In genomic region chr10:128068398-128069285, GRCh38 we compare ENCODE assay signal across 12 cellular contexts. TPM values are rescaled to one million over a fixed set of nuclear protein-coding genes. Genes with fewer than 3 reads are reported as not detected.
A peak's percentile ranks its signal among the peaks of the same experiment; 100 is the strongest.
DNase-seq lines count a peak whose midpoint lies in the region; ATAC-seq, FAIRE-seq and TF ChIP-seq lines count a peak whose summit lies in the region.
"Had no signal": no experiment of that assay in that cellular context is flagged by ENCODE, and none has a peak within 500 bp of the region (broad histone marks: within the 10 kb centered on the region; RNA-seq: fewer than 3 reads in every experiment).

No MANE protein-coding gene starts in this region.

- peaks cover 4% of the 10 kb centered on the region for H3K9me3 Mint-ChIP-seq in activated CD8-positive, alpha-beta memory T cell treated with anti-CD3 and anti-CD28 coated beads, Interleukin-2, amount 10 ng/mL, durations not matched to agents 7 days and 5 days (ENCODE audit: low read depth)
- H3K9me3 Mint-ChIP-seq: activated T-cell treated with anti-CD3 and anti-CD28 coated beads, Interleukin-2, amount 50 U/mL, for 24 hours; mesothelial cell of epicardium had no signal

- TF ChIP-seq CTCF in GM12878 (IDR thresholded peaks at IDR 0.05 in 2 of 3, conservative IDR thresholded peaks at IDR 0.05 in 1 of 3; ENCODE audit: control insufficient read depth in 2 of 3, extremely low read depth in 1 of 3, insufficient read depth in 1 of 3, low read depth in 3 of 3, low read length in 3 of 3) (no peak), sigmoid colon (IDR thresholded peaks at IDR 0.05) (no peak), PC-3 (conservative IDR thresholded peaks at IDR 0.05; ENCODE audit: low read depth, low read length) (no peak), stomach (IDR thresholded peaks at IDR 0.05) (no peak)

- DNase-seq in activated CD8-positive, alpha-beta memory T cell treated with anti-CD3 and anti-CD28 coated beads, Interleukin-2, amount 10 ng/mL, durations not matched to agents 7 days and 5 days = no peak
- no peak for DNase-seq in activated CD8-positive, alpha-beta memory T cell treated with anti-CD3 and anti-CD28 coated beads for 24 hours
- DNase-seq in GM12878 (ENCODE audit: low read depth, low spot score) (no peak), sigmoid colon (peak; percentile 64), PC-3 (no peak), NCI-H2081 (lab: John Stamatoyannopoulos, UW) (no peak), stomach (no peak)

- TF ChIP-seq POLR2A in GM12878 (IDR thresholded peaks at IDR 0.05; ENCODE audit: low read depth, low read length) = no peak
- TF ChIP-seq POLR2A in sigmoid colon (IDR thresholded peaks at IDR 0.05) = no peak
- TF ChIP-seq POLR2A in stomach (IDR thresholded peaks at IDR 0.05) = no peak

- SMC1A ChIA-PET in GM12878 (lab: Charles Lee; ENCODE audit: uncharacterized antibody, unreplicated experiment) = interaction anchor here (0.6 to 5.5 kb wide), 17 partner anchors 8 to 504 kb away, joined by 3 to 128 read pairs (median 4); no protein-coding TSS in a partner anchor

- H3K4me2 ChIP-seq in GM12878 (ENCODE audit: control insufficient read depth, insufficient read depth) (no peak overlapping the region), PC-3 (ENCODE audit: low read length) (no peak overlapping the region)

- H3F3A ChIP-seq in PC-3 (ENCODE audit: low read length, unreplicated experiment) = no peaks in the 10 kb centered on the region

- no peak for TF ChIP-seq RAD21 in GM12878 (IDR thresholded peaks at IDR 0.05; ENCODE audit: insufficient read depth, low read depth, low read length)

- CTCF ChIA-PET in activated CD8-positive, alpha-beta memory T cell treated with anti-CD3 and anti-CD28 coated beads, Interleukin-2, amount 10 ng/mL, durations not matched to agents 7 days and 5 days (lab: Charles Lee) = interaction anchor here (0.7 to 8.1 kb wide), 40 partner anchors 8 to 189 kb away, joined by 3 to 185 read pairs (median 4); partner anchors contain the start of gene PTPRE
- CTCF ChIA-PET in GM12878 (lab: Yijun Ruan, JAX) = interaction anchor here (0.5 to 9.4 kb wide), 31 partner anchors 10 to 353 kb away, joined by 3 to 277 read pairs (median 4); no protein-coding TSS in a partner anchor
- CTCF ChIA-PET in PC-3 (lab: Charles Lee) = interaction anchor here (0.5 to 1.4 kb wide), 6 partner anchors 21 to 162 kb away, joined by 3 to 15 read pairs (median 5); partner anchors contain the start of gene PTPRE

- FAIRE-seq in GM12878 (lab: Jason Lieb, UNC) = no peak

- in situ Hi-C loops in GM12878 (cut with MboI) = no loop called here

- no TSS peak for BruUV-seq in GM12878 (replicated peaks; lab: Mats Ljungman, UMichigan)
- BruUV-seq in PC-3 (replicated peaks; lab: Mats Ljungman, UMichigan) = no TSS peak

- H3K4me1 ChIP-seq in GM12878 (ENCODE audit: control insufficient read depth, insufficient read depth, low read length) = peaks cover 20% of the 10 kb centered on the region
- peaks cover 0 to 19% (median 7%) of the 10 kb centered on the region in 4 donors for H3K4me1 ChIP-seq in sigmoid colon
- H3K4me1 ChIP-seq in PC-3 (ENCODE audit: insufficient read depth, low read length) = no peaks in the 10 kb centered on the region
- peaks cover 6 to 25% (median 12%) of the 10 kb centered on the region in 4 donors for H3K4me1 ChIP-seq in stomach
- H3K4me1 ChIP-seq: HAP-1 had no signal

- H3K27me3 ChIP-seq in GM12878 (replicated peaks in 1 of 2; ENCODE audit: control insufficient read depth in 2 of 2, insufficient read depth in 2 of 2, low read length in 1 of 2) (no peaks in the 10 kb centered on the region), sigmoid colon (no peaks in the 10 kb centered on the region), PC-3 (ENCODE audit: low read length) (no peaks in the 10 kb centered on the region), stomach (no peaks in the 10 kb centered on the region)
- H3K27me3 ChIP-seq: tibial nerve had no signal

- TF ChIP-seq EP300 in GM12878 (IDR thresholded peaks at IDR 0.05; ENCODE audit: borderline replicate concordance in 1 of 2, control insufficient read depth in 1 of 2, low read depth in 2 of 2, low read length in 2 of 2) (no peak), sigmoid colon (IDR thresholded peaks at IDR 0.05) (no peak), stomach (IDR thresholded peaks at IDR 0.05) (no peak)

- H3K4me3 ChIP-seq in GM12878 (no peak overlapping the region), sigmoid colon (no peak overlapping the region), PC-3 (ENCODE audit: low read length) (no peak overlapping the region), stomach (no peak overlapping the region)
- H3K4me3 ChIP-seq: HAP-1, tibial nerve had no signal

- H3K36me3 ChIP-seq in GM12878 (ENCODE audit: control insufficient read depth in 2 of 2, insufficient read depth in 2 of 2, low read length in 1 of 2) = peaks cover 0 to 13% of the 10 kb centered on the region in 2 experiments; a peak in 3 of 4 replicates
- peaks cover 0 to 42% (median 3%) of the 10 kb centered on the region in 4 donors for H3K36me3 ChIP-seq in sigmoid colon
- no peaks in the 10 kb centered on the region for H3K36me3 ChIP-seq in PC-3 (ENCODE audit: low read depth, low read length)
- peaks cover 21 to 86% (median 72%) of the 10 kb centered on the region in 4 donors for H3K36me3 ChIP-seq in stomach
- H3K36me3 ChIP-seq: HAP-1 had no signal

- WGBS in GM12878 (ENCODE audit: insufficient coverage, insufficient replicate concordance, low lambda C conversion rate, missing lambda C conversion rate) = 78% methylated on average over 19 of the region's 19 CpGs
- 88 to 91% methylated on average over 19 of the region's 19 CpGs for WGBS in sigmoid colon, 2 donors
- 88 to 93% (median 90%) methylated on average over 5 to 19 of the region's 19 CpGs for WGBS in stomach, 5 donors

- no peaks in the 10 kb centered on the region for H3K27me3 Mint-ChIP-seq in activated CD8-positive, alpha-beta memory T cell treated with anti-CD3 and anti-CD28 coated beads, Interleukin-2, amount 10 ng/mL, durations not matched to agents 7 days and 5 days
- H3K27me3 Mint-ChIP-seq: activated T-cell treated with anti-CD3 and anti-CD28 coated beads, Interleukin-2, amount 50 U/mL, for 24 hours had no signal

- no peaks in the 10 kb centered on the region for H3K9me2 ChIP-seq in PC-3 (replicated peaks; ENCODE audit: low read length)

- RAD21 ChIA-PET in GM12878 (lab: Charles Lee; ENCODE audit: unreplicated experiment) = interaction anchor here (0.8 to 2.4 kb wide), 17 partner anchors 10 to 353 kb away, joined by 3 to 103 read pairs (median 5); no protein-coding TSS in a partner anchor

- no peak overlapping the region for H3K9ac ChIP-seq in GM12878 (ENCODE audit: control insufficient read depth, insufficient read depth, low read length)
- H3K9ac ChIP-seq in PC-3 (ENCODE audit: low read length) = no peak overlapping the region

- H3K79me2 ChIP-seq in GM12878 (ENCODE audit: control insufficient read depth, insufficient read depth, low read length) (no peaks in the 10 kb centered on the region), PC-3 (ENCODE audit: low read length) (no peaks in the 10 kb centered on the region)

- H3K4me1 Mint-ChIP-seq in activated CD8-positive, alpha-beta memory T cell treated with anti-CD3 and anti-CD28 coated beads, Interleukin-2, amount 10 ng/mL, durations not matched to agents 7 days and 5 days = peaks cover 41% of the 10 kb centered on the region
- H3K4me1 Mint-ChIP-seq: mesothelial cell of epicardium had no signal

- peaks cover 37% of the 10 kb centered on the region for H3K36me3 Mint-ChIP-seq in activated CD8-positive, alpha-beta memory T cell treated with anti-CD3 and anti-CD28 coated beads, Interleukin-2, amount 10 ng/mL, durations not matched to agents 7 days and 5 days
- H3K36me3 Mint-ChIP-seq: mesothelial cell of epicardium had no signal

- H3K27ac ChIP-seq in GM12878 (ENCODE audit: control insufficient read depth, insufficient read depth) = no peak overlapping the region
- no peak overlapping the region for H3K27ac ChIP-seq in sigmoid colon
- H3K27ac ChIP-seq in PC-3 (ENCODE audit: low read length) = no peak overlapping the region
- no peak overlapping the region for H3K27ac ChIP-seq in stomach
- H3K27ac ChIP-seq: tibial nerve had no signal

- intact Hi-C loops in GM12878 (cut with micrococcal nuclease; ENCODE audit: unreplicated experiment) = loop anchor here (1.0 to 2.0 kb wide), 5 partner anchors 33 to 352 kb away; no protein-coding TSS in a partner anchor
- intact Hi-C loops in sigmoid colon (cut with DNase I) = loop anchor here (2.0 kb wide), 1 partner anchor 162 kb away; the partner anchor contains the start of gene PTPRE
- intact Hi-C loops in PC-3 (cut with micrococcal nuclease) = loop anchor here (1.0 to 5.0 kb wide), 4 partner anchors 33 to 351 kb away; partner anchors contain the start of gene PTPRE
- intact Hi-C loops in stomach (cut with DNase I; ENCODE audit: low total_unique reads) = no loop called here

- no peak overlapping the region for H3K27ac Mint-ChIP-seq in activated CD8-positive, alpha-beta memory T cell treated with anti-CD3 and anti-CD28 coated beads, Interleukin-2, amount 10 ng/mL, durations not matched to agents 7 days and 5 days
- H3K27ac Mint-ChIP-seq: activated T-cell treated with anti-CD3 and anti-CD28 coated beads, Interleukin-2, amount 50 U/mL, for 24 hours; mesothelial cell of epicardium had no signal

- no peak overlapping the region for H2AFZ ChIP-seq in GM12878 (ENCODE audit: control insufficient read depth, low read depth, low read length)
- H2AFZ ChIP-seq in PC-3 (ENCODE audit: low read length) = no peak overlapping the region

- POLR2A ChIA-PET in GM12878 (lab: Charles Lee) = interaction anchor here (1.0 to 1.3 kb wide), 4 partner anchors 20 to 34 kb away, joined by 3 to 4 read pairs (median 3); no protein-coding TSS in a partner anchor
- POLR2A ChIA-PET in PC-3 (lab: Charles Lee; ENCODE audit: unreplicated experiment) = no interaction called here

- peak; percentile 3 for ATAC-seq in activated CD8-positive, alpha-beta memory T cell treated with anti-CD3 and anti-CD28 coated beads, Interleukin-2, amount 10 ng/mL, durations not matched to agents 7 days and 5 days
- peak; percentile 1 for ATAC-seq in HG02759 (IDR thresholded peaks at IDR 0.05; ENCODE audit: unreplicated experiment)
- no peak for ATAC-seq in GM12878
- no peak for ATAC-seq in PC-3

- H3K9me3 ChIP-seq in GM12878 (replicated peaks; ENCODE audit: control insufficient read depth, insufficient read depth, low read length) = no peaks in the 10 kb centered on the region
- no peaks in the 10 kb centered on the region for H3K9me3 ChIP-seq in sigmoid colon
- H3K9me3 ChIP-seq in PC-3 (ENCODE audit: low read length) = no peaks in the 10 kb centered on the region
- no peaks in the 10 kb centered on the region for H3K9me3 ChIP-seq in stomach
- H3K9me3 ChIP-seq: HAP-1, tibial nerve had no signal

- H4K20me1 ChIP-seq in GM12878 (ENCODE audit: control insufficient read depth, insufficient read depth) = no peaks in the 10 kb centered on the region
- no peaks in the 10 kb centered on the region for H4K20me1 ChIP-seq in PC-3 (ENCODE audit: low read length)

- no peak overlapping the region for H3K4me3 Mint-ChIP-seq in activated CD8-positive, alpha-beta memory T cell treated with anti-CD3 and anti-CD28 coated beads, Interleukin-2, amount 10 ng/mL, durations not matched to agents 7 days and 5 days
- H3K4me3 Mint-ChIP-seq: activated T-cell treated with anti-CD3 and anti-CD28 coated beads, Interleukin-2, amount 50 U/mL, for 24 hours; mesothelial cell of epicardium had no signal

RNA-seq across cellular contexts. Expression of gene MKI67, which starts 57.6 kb away (rescaled TPM):
- 100 to 1,000 TPM; 333 to 418 TPM for total RNA-seq in activated CD8-positive, alpha-beta memory T cell treated with anti-CD3 and anti-CD28 coated beads, Interleukin-2, amount 10 ng/mL, durations not matched to agents 7 days and 5 days
- total RNA-seq in GM12878 (2013; cell fraction: nucleolus; rRNA removed) = 83.4 and 83.6 TPM in 2 replicates
- total RNA-seq in GM12878 (2014; rRNA removed) = 72.0 and 89.6 TPM in 2 replicates
- 75.9 and 82.4 TPM in 2 replicates for total RNA-seq in GM12878 (2014; rRNA removed; fragmentation: Illumina TruSeq; extraction: Trizol)
- 168 and 183 TPM in 2 replicates for total RNA-seq in GM12878 (2021)
- polyA plus RNA-seq in GM12878 (2011; ENCODE audit: low read depth) = 35.4 TPM
- 53.4 and 54.7 TPM in 2 replicates for polyA plus RNA-seq in GM12878 (2011; rRNA removed)
- 49.7 and 61.9 TPM in 2 replicates for polyA plus RNA-seq in GM12878 (2011; cell fraction: cytosol; rRNA removed)
- polyA plus RNA-seq in GM12878 (2011; cell fraction: nucleus; rRNA removed) = 147 and 191 TPM in 2 replicates
- polyA plus RNA-seq in GM12878 (2012) = 44.4 and 49.8 TPM in 2 replicates
- 174 and 182 TPM in 2 replicates for polyA plus RNA-seq in GM12878 (2014; fragmentation: Illumina TruSeq; extraction: Trizol)
- polyA plus RNA-seq in GM12878 (2014; fragmentation: Nextera tagmentation; extraction: Ambion mirVana) = 10 to 100 TPM; 22.3 to 37.5 TPM
- 76.3 and 88.9 TPM in 2 replicates for polyA plus RNA-seq in GM12878 (2014; rRNA removed)
- polyA plus RNA-seq in GM12878 (2016; fragmentation: Nextera tagmentation; extraction: Ambion mirVana) = 100 to 1,000 TPM; 143 to 148 TPM
- polyA minus RNA-seq in GM12878 (2011; rRNA and poly(A)+ RNA removed) = 51.4 and 64.0 TPM in 2 replicates
- 61.1 and 66.3 TPM in 2 replicates for polyA minus RNA-seq in GM12878 (2011; cell fraction: cytosol; rRNA and poly(A)+ RNA removed)
- 61.4 and 96.2 TPM in 2 replicates for polyA minus RNA-seq in GM12878 (2011; cell fraction: nucleus; rRNA and poly(A)+ RNA removed)
- total RNA-seq in sigmoid colon = 1 to 10 TPM in 2 of 4 donors, under 1 TPM in 2; 0.49 to 2.0 (median 1.2) TPM
- polyA plus RNA-seq in sigmoid colon = 10 to 100 TPM in 1 of 3 donors, 1 to 10 TPM in 1, under 1 TPM in 1; 0.60 to 29.0 (median 1.2) TPM
- 66.0 and 84.9 TPM in 2 replicates for total RNA-seq in PC-3 (2014; rRNA removed)
- 10 to 100 TPM in 3 of 5 donors, 1 to 10 TPM in 2; 5.9 to 60.8 (median 15.2) TPM for total RNA-seq in stomach
- 1 to 10 TPM in 2 of 3 donors, under 1 TPM in 1; 0.61 to 4.5 (median 2.3) TPM for polyA plus RNA-seq in stomach

Comparison
In these comparisons a context has a peak if more than half of its experiments do, and no peak if none do; other contexts are left out.
1. ATAC-seq: peak in activated CD8-positive, alpha-beta memory T cell treated with anti-CD3 and anti-CD28 coated beads, Interleukin-2, amount 10 ng/mL, durations not matched to agents 7 days and 5 days (single experiment) and HG02759 (single experiment); none in GM12878 (single experiment) and PC-3 (single experiment).